Comparison of ENCODE assay signal across 1 cellular context in genomic region chr18:8177330-8178016, GRCh38.
TF ChIP-seq lines count a peak whose summit lies in the region.

No MANE protein-coding gene starts in this region.

TF ChIP-seq in HepG2, 621 proteins besides CTCF, POLR2A, EP300 and RAD21 (continued from another document and continues in another):
- no peak for TF ChIP-seq ZNF703 (CRISPR knock-in tag; IDR thresholded peaks at IDR 0.05; ENCODE audit: borderline replicate concordance)
- no peak for TF ChIP-seq ZNF670 (CRISPR knock-in tag; IDR thresholded peaks at IDR 0.05; ENCODE audit: borderline replicate concordance)
- peak; percentile 51; the same call in 1 of the 2 replicates for TF ChIP-seq FOXP4 (CRISPR knock-in tag; IDR thresholded peaks at IDR 0.05)
- TF ChIP-seq SMC3 (IDR thresholded peaks at IDR 0.05; ENCODE audit: low read length), result no peak
- no peak for TF ChIP-seq PREB (CRISPR knock-in tag; IDR thresholded peaks at IDR 0.05)
- no peak for TF ChIP-seq ZNF256 (CRISPR knock-in tag; conservative IDR thresholded peaks at IDR 0.05)
- TF ChIP-seq CHD2 (IDR thresholded peaks at IDR 0.05; ENCODE audit: low read depth, low read length), result no peak
- no peak for TF ChIP-seq ZBTB34 (CRISPR knock-in tag; IDR thresholded peaks at IDR 0.05)
- no peak for TF ChIP-seq MTA3 (CRISPR knock-in tag; IDR thresholded peaks at IDR 0.05)
- no peak for TF ChIP-seq ZFY (CRISPR knock-in tag; IDR thresholded peaks at IDR 0.05)
- TF ChIP-seq ZNF430 (CRISPR knock-in tag; IDR thresholded peaks at IDR 0.05), result no peak
- TF ChIP-seq E2F5 (CRISPR knock-in tag; conservative IDR thresholded peaks at IDR 0.05), result no peak
- no peak for TF ChIP-seq ZNF383 (CRISPR knock-in tag; IDR thresholded peaks at IDR 0.05; ENCODE audit: borderline replicate concordance)
- TF ChIP-seq ZNF343 (CRISPR knock-in tag; IDR thresholded peaks at IDR 0.05), result no peak
- TF ChIP-seq NFIC (IDR thresholded peaks at IDR 0.05; ENCODE audit: low read length), result peak; percentile 95
- no peak for TF ChIP-seq MYPOP (CRISPR knock-in tag; IDR thresholded peaks at IDR 0.05)
- TF ChIP-seq CBFB (CRISPR knock-in tag; IDR thresholded peaks at IDR 0.05), result no peak
- no peak for TF ChIP-seq CSRNP1 (CRISPR knock-in tag; IDR thresholded peaks at IDR 0.05)
- TF ChIP-seq ZNF33B (CRISPR knock-in tag; IDR thresholded peaks at IDR 0.05), result no peak
- peak; percentile 91 for TF ChIP-seq NR2F1 (CRISPR knock-in tag; IDR thresholded peaks at IDR 0.05)
- no peak for TF ChIP-seq MED8 (CRISPR knock-in tag; IDR thresholded peaks at IDR 0.05; ENCODE audit: insufficient replicate concordance)
- peak; percentile 94 for TF ChIP-seq SKI (IDR thresholded peaks at IDR 0.05; ENCODE audit: partially characterized antibody)
- TF ChIP-seq HDAC6 (IDR thresholded peaks at IDR 0.05; ENCODE audit: low read depth, low read length), result no peak
- no peak for TF ChIP-seq HOMEZ (CRISPR knock-in tag; IDR thresholded peaks at IDR 0.05; ENCODE audit: low read depth)
- 0 out of 2 replicates have a peak, but pooled peaks have one; percentile 66 for TF ChIP-seq ZBTB26 (CRISPR knock-in tag; IDR thresholded peaks at IDR 0.05; ENCODE audit: borderline replicate concordance)
- TF ChIP-seq SALL2 (CRISPR knock-in tag; IDR thresholded peaks at IDR 0.05), result no peak
- no peak for TF ChIP-seq ATF7-NPFF (CRISPR knock-in tag; IDR thresholded peaks at IDR 0.05; ENCODE audit: low read depth)
- no peak for TF ChIP-seq CHD4 (IDR thresholded peaks at IDR 0.05; ENCODE audit: borderline replicate concordance, low read length)
- no peak for TF ChIP-seq ZFP82 (CRISPR knock-in tag; IDR thresholded peaks at IDR 0.05; ENCODE audit: borderline replicate concordance)
- TF ChIP-seq ZNF616 (CRISPR knock-in tag; IDR thresholded peaks at IDR 0.05; ENCODE audit: low read depth), result no peak
- no peak for TF ChIP-seq ATF1 (CRISPR knock-in tag; IDR thresholded peaks at IDR 0.05)
- no peak for TF ChIP-seq TRAFD1 (CRISPR knock-in tag; IDR thresholded peaks at IDR 0.05; ENCODE audit: borderline replicate concordance)
- TF ChIP-seq ZNF496 (CRISPR knock-in tag; IDR thresholded peaks at IDR 0.05; ENCODE audit: insufficient replicate concordance), result no peak
- TF ChIP-seq RXRA (CRISPR knock-in tag; IDR thresholded peaks at IDR 0.05), result peak; percentile 76; the same call in 1 of the 2 replicates
- TF ChIP-seq ZNF230 (CRISPR knock-in tag; IDR thresholded peaks at IDR 0.05), result no peak
- 0 out of 2 replicates have a peak, but pooled peaks have one; percentile 36 for TF ChIP-seq HHEX (CRISPR knock-in tag; IDR thresholded peaks at IDR 0.05)
- no peak for TF ChIP-seq MED1 (CRISPR knock-in tag; IDR thresholded peaks at IDR 0.05)
- TF ChIP-seq TCF7L2 (IDR thresholded peaks at IDR 0.05; ENCODE audit: low read depth, low read length), result no peak
- no peak for TF ChIP-seq NFE2L2 (IDR thresholded peaks at IDR 0.05; ENCODE audit: low read length)
- TF ChIP-seq ZFAT (CRISPR knock-in tag; conservative IDR thresholded peaks at IDR 0.05), result no peak
- TF ChIP-seq THAP7 (CRISPR knock-in tag; IDR thresholded peaks at IDR 0.05), result no peak
- TF ChIP-seq DPF2 (CRISPR knock-in tag; IDR thresholded peaks at IDR 0.05; ENCODE audit: borderline replicate concordance, low read depth), result no peak
- TF ChIP-seq TFDP1 (CRISPR knock-in tag; IDR thresholded peaks at IDR 0.05; ENCODE audit: borderline replicate concordance), result no peak
- no peak for TF ChIP-seq CHCHD3 (CRISPR knock-in tag; IDR thresholded peaks at IDR 0.05)
- no peak for TF ChIP-seq ZNF562 (CRISPR knock-in tag; IDR thresholded peaks at IDR 0.05; ENCODE audit: borderline replicate concordance)
- TF ChIP-seq ZFP37 (CRISPR knock-in tag; IDR thresholded peaks at IDR 0.05; ENCODE audit: borderline replicate concordance), result no peak
- TF ChIP-seq FOXP1 (IDR thresholded peaks at IDR 0.05), result no peak
- TF ChIP-seq FOXP1 (CRISPR knock-in tag; IDR thresholded peaks at IDR 0.05), result peak; percentile 83
- TF ChIP-seq ZNF350 (CRISPR knock-in tag; IDR thresholded peaks at IDR 0.05; ENCODE audit: borderline replicate concordance, low read depth), result no peak
- TF ChIP-seq DNMT1 (CRISPR knock-in tag; IDR thresholded peaks at IDR 0.05), result no peak
- no peak for TF ChIP-seq GTF2F1 (IDR thresholded peaks at IDR 0.05; ENCODE audit: low read length)
- no peak for TF ChIP-seq LCORL (IDR thresholded peaks at IDR 0.05)
- TF ChIP-seq LCORL (CRISPR knock-in tag; IDR thresholded peaks at IDR 0.05), result no peak
- TF ChIP-seq CCAR2 (optimal IDR thresholded peaks at IDR 0.05; ENCODE audit: low read depth, low read length), result no peak
- no peak for TF ChIP-seq THAP8 (CRISPR knock-in tag; IDR thresholded peaks at IDR 0.05; ENCODE audit: borderline replicate concordance)
- no peak for TF ChIP-seq TRIM22 (IDR thresholded peaks at IDR 0.05)
